In genomic region chr10:95794195-95794594, GRCh38 we compare ENCODE assay signal across 1 cellular context.
TF ChIP-seq lines count a peak whose summit lies in the region.

No MANE protein-coding gene starts in this region.

TF ChIP-seq in IMR-90, 13 proteins besides CTCF, POLR2A, EP300 and RAD21 (continued from another document):
- TF ChIP-seq, protein P1, sequence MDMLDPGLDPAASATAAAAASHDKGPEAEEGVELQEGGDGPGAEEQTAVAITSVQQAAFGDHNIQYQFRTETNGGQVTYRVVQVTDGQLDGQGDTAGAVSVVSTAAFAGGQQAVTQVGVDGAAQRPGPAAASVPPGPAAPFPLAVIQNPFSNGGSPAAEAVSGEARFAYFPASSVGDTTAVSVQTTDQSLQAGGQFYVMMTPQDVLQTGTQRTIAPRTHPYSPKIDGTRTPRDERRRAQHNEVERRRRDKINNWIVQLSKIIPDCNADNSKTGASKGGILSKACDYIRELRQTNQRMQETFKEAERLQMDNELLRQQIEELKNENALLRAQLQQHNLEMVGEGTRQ (IDR thresholded peaks at IDR 0.05; ENCODE audit: low read depth, low read length), result no peak
- TF ChIP-seq MXI1 (IDR thresholded peaks at IDR 0.05; ENCODE audit: borderline replicate concordance, low read depth, low read length), result no peak
- TF ChIP-seq, protein P2, sequence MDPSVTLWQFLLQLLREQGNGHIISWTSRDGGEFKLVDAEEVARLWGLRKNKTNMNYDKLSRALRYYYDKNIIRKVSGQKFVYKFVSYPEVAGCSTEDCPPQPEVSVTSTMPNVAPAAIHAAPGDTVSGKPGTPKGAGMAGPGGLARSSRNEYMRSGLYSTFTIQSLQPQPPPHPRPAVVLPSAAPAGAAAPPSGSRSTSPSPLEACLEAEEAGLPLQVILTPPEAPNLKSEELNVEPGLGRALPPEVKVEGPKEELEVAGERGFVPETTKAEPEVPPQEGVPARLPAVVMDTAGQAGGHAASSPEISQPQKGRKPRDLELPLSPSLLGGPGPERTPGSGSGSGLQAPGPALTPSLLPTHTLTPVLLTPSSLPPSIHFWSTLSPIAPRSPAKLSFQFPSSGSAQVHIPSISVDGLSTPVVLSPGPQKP (IDR thresholded peaks at IDR 0.05; ENCODE audit: borderline replicate concordance, low read depth, low read length), result no peak
- no peak for TF ChIP-seq MAZ (IDR thresholded peaks at IDR 0.05; ENCODE audit: borderline replicate concordance, low read depth, low read length)
- TF ChIP-seq CHD1 (IDR thresholded peaks at IDR 0.05; ENCODE audit: low read depth, low read length), result no peak
- no peak for TF ChIP-seq NFE2L2 (IDR thresholded peaks at IDR 0.05; ENCODE audit: low read depth, low read length)
- no peak for TF ChIP-seq FOS (IDR thresholded peaks at IDR 0.05; ENCODE audit: low read depth, low read length)
- no peak for TF ChIP-seq RCOR1 (IDR thresholded peaks at IDR 0.05; ENCODE audit: insufficient replicate concordance, low read length)
- TF ChIP-seq RFX5 (IDR thresholded peaks at IDR 0.05; ENCODE audit: low read depth, low read length), result no peak
- no peak for TF ChIP-seq MAFK (IDR thresholded peaks at IDR 0.05; ENCODE audit: low read depth, low read length)
- no peak for TF ChIP-seq SMC3 (IDR thresholded peaks at IDR 0.05; ENCODE audit: low read depth, low read length)
- TF ChIP-seq BHLHE40 (IDR thresholded peaks at IDR 0.05; ENCODE audit: low read depth, low read length), result no peak
